ENCODE assay signal across 9 cellular contexts in genomic region chr9:97980918-97981827, GRCh38. TPM values are rescaled to one million over a fixed set of nuclear protein-coding genes. Genes with fewer than 3 reads are reported as not detected.
DNase-seq lines count a peak whose midpoint lies in the region; ATAC-seq and TF ChIP-seq lines count a peak whose summit lies in the region.
"Had no signal": no experiment of that assay in that cellular context is flagged by ENCODE, and none has a peak within 500 bp of the region (broad histone marks: within the 10 kb centered on the region; RNA-seq: fewer than 3 reads in every experiment).

No MANE protein-coding gene starts in this region.

- peak overlapping the region; percentile 86 for H3K4me3 Mint-ChIP-seq in stimulated activated naive CD8-positive, alpha-beta T cell treated with anti-CD3 and anti-CD28 coated beads, Interleukin-15, Interleukin-2, amounts not matched to agents 100 ng/mL and 50 ng/mL, for 24 hours
- peak overlapping the region; percentile 78 to 87 (median 80) for H3K4me3 Mint-ChIP-seq in brain

- H3K4me3 ChIP-seq in mesodermal cell (ENCODE audit: extremely low read depth, insufficient read depth, low read length, poor library complexity, severe bottlenecking) (no peak overlapping the region), thyroid gland (replicated peaks in 1 of 3) (no peak overlapping the region)

- no peaks in the 10 kb centered on the region for H3K27me3 ChIP-seq in thyroid gland

- peak overlapping the region; percentile 71 for H3K27ac ChIP-seq in mesodermal cell (ENCODE audit: low read depth, low read length, severe bottlenecking)
- H3K27ac ChIP-seq in thyroid gland, result no peak overlapping the region

- H3K4me1 ChIP-seq in mesodermal cell (ENCODE audit: control insufficient read depth, insufficient read depth, low read length, poor library complexity, severe bottlenecking) (peaks cover 7% of the 10 kb centered on the region), thyroid gland (peaks cover 11 to 17% of the 10 kb centered on the region in 2 donors)

- 35 to 55% methylated on average over 5 to 8 of the region's 10 CpGs for WGBS in mesodermal cell (ENCODE audit: insufficient coverage in 2 of 2), 2 experiments
- WGBS in thyroid gland, 2 donors, result 89 to 90% methylated on average over 10 of the region's 10 CpGs

- H3K9me3 ChIP-seq in mesodermal cell (ENCODE audit: control insufficient read depth, low read length) (no peaks in the 10 kb centered on the region), thyroid gland (no peaks in the 10 kb centered on the region)

- TF ChIP-seq CTCF in brain (conservative IDR thresholded peaks at IDR 0.05) (no peak), thyroid gland (IDR thresholded peaks at IDR 0.05) (no peak)

- no peaks in the 10 kb centered on the region for H3K36me3 ChIP-seq in mesodermal cell (ENCODE audit: control insufficient read depth, insufficient read depth, low read length)
- no peaks in the 10 kb centered on the region for H3K36me3 ChIP-seq in thyroid gland

- H3K27me3 Mint-ChIP-seq in stimulated activated naive CD8-positive, alpha-beta T cell treated with anti-CD3 and anti-CD28 coated beads, Interleukin-15, Interleukin-2, amounts not matched to agents 100 ng/mL and 50 ng/mL, for 24 hours, result no peaks in the 10 kb centered on the region
- peaks cover 5% of the 10 kb centered on the region for H3K27me3 Mint-ChIP-seq in brain

- DNase-seq in stimulated activated naive CD8-positive, alpha-beta T cell treated with anti-CD3 and anti-CD28 coated beads, Interleukin-15, Interleukin-2, amounts not matched to agents 100 U/mL and 50 U/mL, for 24 hours, result no peak
- DNase-seq in thyroid gland, result no peak
- no peak for DNase-seq in activated effector memory CD4-positive, alpha-beta T cell treated with Interleukin-2 at 50 U/mL for 16 hours
- DNase-seq in stimulated activated CD4-positive, alpha-beta T cell treated with anti-CD3 and anti-CD28 coated beads, Interleukin-4, amount 100 ng/mL, for 1 hour, result no peak

- peak overlapping the region; percentile 93 for H3K27ac Mint-ChIP-seq in stimulated activated naive CD8-positive, alpha-beta T cell treated with anti-CD3 and anti-CD28 coated beads, Interleukin-15, Interleukin-2, amounts not matched to agents 100 ng/mL and 50 ng/mL, for 24 hours
- H3K27ac Mint-ChIP-seq in brain, result peak overlapping the region; percentile 68 to 93 (median 91)

- peaks cover 11% of the 10 kb centered on the region for H3K36me3 Mint-ChIP-seq in stimulated activated naive CD8-positive, alpha-beta T cell treated with anti-CD3 and anti-CD28 coated beads, Interleukin-15, Interleukin-2, amounts not matched to agents 100 ng/mL and 50 ng/mL, for 24 hours (ENCODE audit: low read depth)
- no peaks in the 10 kb centered on the region for H3K36me3 Mint-ChIP-seq in brain

- no peak for ATAC-seq in stimulated activated naive CD8-positive, alpha-beta T cell treated with anti-CD3 and anti-CD28 coated beads, Interleukin-15, Interleukin-2, amounts not matched to agents 100 U/mL and 50 U/mL, for 24 hours
- no peak for ATAC-seq in HG02840 (IDR thresholded peaks at IDR 0.05; ENCODE audit: low FRiP score, unreplicated experiment)

- H3K9me3 Mint-ChIP-seq in stimulated activated naive CD8-positive, alpha-beta T cell treated with anti-CD3 and anti-CD28 coated beads, Interleukin-15, Interleukin-2, amounts not matched to agents 100 ng/mL and 50 ng/mL, for 24 hours, result no peaks in the 10 kb centered on the region
- H3K9me3 Mint-ChIP-seq in brain, result peaks cover 0 to 2% (median 0%) of the 10 kb centered on the region in 5 experiments

- TF ChIP-seq POLR2A in thyroid gland (IDR thresholded peaks at IDR 0.05), result no peak

- intact Hi-C loops in thyroid gland (cut with DNase I), result loop anchor here (5.0 to 10.0 kb wide), 2 partner anchors 54 to 59 kb away; partner anchors contain the start of gene TRMO

- peaks cover 26% of the 10 kb centered on the region for H3K4me1 Mint-ChIP-seq in stimulated activated naive CD8-positive, alpha-beta T cell treated with anti-CD3 and anti-CD28 coated beads, Interleukin-15, Interleukin-2, amounts not matched to agents 100 ng/mL and 50 ng/mL, for 24 hours (ENCODE audit: low read depth)
- H3K4me1 Mint-ChIP-seq in brain, result peaks cover 51% of the 10 kb centered on the region

RNA-seq across cellular contexts. Expression of gene ANP32B, which starts 2.0 kb away (rescaled TPM):
- polyA plus RNA-seq in brain (ENCODE audit: insufficient read depth, low read depth, low replicate concordance), result 234 TPM
- polyA plus RNA-seq in mesodermal cell (2013, experiment 1 of 2), result 183 TPM
- polyA plus RNA-seq in mesodermal cell (2013, experiment 2 of 2), result 221 TPM
- 10 to 100 TPM; 19.7 to 32.1 (median 27.5) TPM for total RNA-seq in thyroid gland

RNA-seq across cellular contexts. Expression of gene HEMGN, which starts 43.2 kb away (rescaled TPM):
- polyA plus RNA-seq in brain (ENCODE audit: insufficient read depth, low read depth, low replicate concordance), result not detected
- polyA plus RNA-seq in mesodermal cell (2013, experiment 1 of 2), result not detected
- not detected for polyA plus RNA-seq in mesodermal cell (2013, experiment 2 of 2)
- total RNA-seq in thyroid gland, result under 1 TPM in 2 of 4 donors, not detected in 2; 0.22 to 0.27 TPM
- total RNA-seq: bronchial epithelial cell had no signal

RNA-seq across cellular contexts. Expression of gene TRMO, which starts 58.9 kb away (rescaled TPM):
- polyA plus RNA-seq in brain (ENCODE audit: insufficient read depth, low read depth, low replicate concordance), result 8.7 TPM
- polyA plus RNA-seq in mesodermal cell (2013, experiment 1 of 2), result 5.0 TPM
- 4.5 TPM for polyA plus RNA-seq in mesodermal cell (2013, experiment 2 of 2)
- 10 to 100 TPM; 56.6 to 81.6 (median 59.0) TPM for total RNA-seq in thyroid gland
